ENCODE assay signal across 8 cellular contexts in genomic region chr22:37244114-37244921, GRCh38. TPM values are rescaled to one million over a fixed set of nuclear protein-coding genes. Genes with fewer than 3 reads are reported as not detected.
DNase-seq lines count a peak whose midpoint lies in the region; ATAC-seq and TF ChIP-seq lines count a peak whose summit lies in the region.

RAC2 (minus strand) TSS chr22:37244269; CDS start chr22:37244148, 121 bp downstream.

- H3K27ac ChIP-seq in SK-N-MC: no peak within 1 kb of the TSS
- H3K27ac ChIP-seq in heart left ventricle: peak within 1 kb of the TSS in 3 of 12 donors; percentile 14 to 90 (median 30)
- peak within 1 kb of the TSS in 19 of 21 experiments; percentile 41 to 97 (median 79) for H3K27ac ChIP-seq in skin epidermis

- no peaks in the 10 kb centered on the region for H3K9me3 ChIP-seq in SK-N-MC (ENCODE audit: low read depth, low read length)
- no peaks in the 10 kb centered on the region for H3K9me3 ChIP-seq in heart left ventricle

- peaks cover 0 to 60% (median 36%) of the 10 kb centered on the region in 9 donors for H3K27me3 ChIP-seq in heart left ventricle

- no peaks in the 10 kb centered on the region for H3K36me3 ChIP-seq in SK-N-MC (ENCODE audit: insufficient read depth, low read length)
- peaks cover 0 to 18% (median 0%) of the 10 kb centered on the region in 9 donors for H3K36me3 ChIP-seq in heart left ventricle

- peak within 1 kb of the TSS; percentile 15 for H3K9ac ChIP-seq in SK-N-MC (ENCODE audit: insufficient read length)

- intact Hi-C loops in heart left ventricle (cut with DNase I): no loop called here

- peak; percentile 28 for ATAC-seq in GM18861 (IDR thresholded peaks at IDR 0.05; ENCODE audit: unreplicated experiment)
- ATAC-seq in HG03045 (IDR thresholded peaks at IDR 0.05; ENCODE audit: unreplicated experiment): peak; percentile 60
- peak; percentile 41 to 81 (median 72) for ATAC-seq in heart left ventricle
- no peak for ATAC-seq in HG03442 (IDR thresholded peaks at IDR 0.05; ENCODE audit: unreplicated experiment)

- H3K4me1 ChIP-seq in heart left ventricle: peaks cover 0 to 57% (median 0%) of the 10 kb centered on the region in 12 donors

- WGBS in heart left ventricle, 4 donors: 11 to 15% (median 14%) methylated on average over 17 to 23 of the region's 23 CpGs

- DNase-seq in SK-N-MC (ENCODE audit: low read depth, low spot score) (no peak), activated gamma-delta T cell (lab: John Stamatoyannopoulos, UW) (peak; percentile 70), heart left ventricle (peak; percentile 62 to 92 (median 77)), DMS153 (lab: John Stamatoyannopoulos, UW) (no peak)

- no peak for TF ChIP-seq CTCF in heart left ventricle (IDR thresholded peaks at IDR 0.05)

- H3K4me3 ChIP-seq in SK-N-MC: peak within 1 kb of the TSS; percentile 66
- peak within 1 kb of the TSS in 11 of 12 donors; percentile 4 to 77 (median 33) for H3K4me3 ChIP-seq in heart left ventricle
- H3K4me3 ChIP-seq in skin epidermis: peak within 1 kb of the TSS; percentile 37 to 56 (median 52)

- no peak for TF ChIP-seq POLR2A in heart left ventricle (IDR thresholded peaks at IDR 0.05)

RNA-seq across cellular contexts. Expression of gene RAC2, which starts in this region (rescaled TPM):
- 10 to 100 TPM in 2 of 9 donors, 1 to 10 TPM in 7; 1.4 to 60.5 (median 3.8) TPM for total RNA-seq in heart left ventricle
- 1 to 10 TPM; 1.3 to 4.6 TPM for polyA plus RNA-seq in heart left ventricle

Comparison
In these comparisons a context has a peak if more than half of its experiments do, and no peak if none do; other contexts are left out.
1. DNase-seq: peak in activated gamma-delta T cell (single experiment) and heart left ventricle (5 of 5); none in SK-N-MC (single experiment) and DMS153 (single experiment).
2. Peak in every context shown above with its lines, with median percentiles within 50 percentile points of each other: H3K4me3 ChIP-seq.